In the genomic region with DNA sequence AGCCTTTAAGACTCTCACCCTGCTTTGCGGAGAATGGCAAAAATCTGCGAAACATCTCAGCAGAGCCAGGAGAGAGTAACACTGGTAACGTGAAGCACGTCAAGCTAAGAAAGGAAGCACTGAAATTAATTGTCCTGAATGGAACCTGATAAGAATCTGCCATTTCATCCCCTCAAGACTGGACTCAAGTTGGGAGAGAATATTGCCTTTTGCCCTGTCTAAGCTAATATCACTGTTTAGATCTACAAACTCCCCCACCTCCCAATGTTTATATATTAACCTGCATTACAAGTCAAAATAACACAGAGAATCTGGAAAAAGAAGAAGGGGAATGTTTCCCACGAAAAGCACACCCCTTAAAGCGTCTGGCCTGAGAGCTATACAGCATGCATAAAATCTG, we compare ENCODE assay signal across 9 cellular contexts. TPM values are rescaled to one million over a fixed set of nuclear protein-coding genes. Genes with fewer than 3 reads are reported as not detected.
DNase-seq lines count a peak whose midpoint lies in the region; ATAC-seq and TF ChIP-seq lines count a peak whose summit lies in the region.
"Had no signal": no experiment of that assay in that cellular context is flagged by ENCODE, and none has a peak within 500 bp of the region (broad histone marks: within the 10 kb centered on the region; RNA-seq: fewer than 3 reads in every experiment).

No MANE protein-coding gene starts in this region.

- H2AK5ac ChIP-seq in neuronal stem cell (ENCODE audit: low read depth, low read length): no peak overlapping the region

- H3K4me1 Mint-ChIP-seq in CD4-positive, CD25-positive, alpha-beta regulatory T cell: peaks cover 20 to 43% (median 35%) of the 10 kb centered on the region in 4 donors

- intact Hi-C loops in dorsolateral prefrontal cortex (cut with DNase I): loop anchor here in 1 of 2 donors (10.0 kb wide), 1 partner anchor 154 kb away; no protein-coding TSS in a partner anchor

- peak overlapping the region; percentile 90 to 98 (median 91) for H3K27ac Mint-ChIP-seq in CD4-positive, CD25-positive, alpha-beta regulatory T cell

- no peak overlapping the region for H3K23ac ChIP-seq in neuronal stem cell (ENCODE audit: low read depth, low read length, poor library complexity)

- in situ Hi-C loops in brain microvascular endothelial cell (cut with HindIII; ENCODE audit: low pct_ligation_motif_present, low sequenced_read_pairs): no loop called here

- no peak overlapping the region for H3K9ac ChIP-seq in neuronal stem cell (ENCODE audit: low read depth, low read length, poor library complexity)

- H3K27me3 Mint-ChIP-seq in CD4-positive, CD25-positive, alpha-beta regulatory T cell: peaks cover 9% of the 10 kb centered on the region

- H2BK15ac ChIP-seq in neuronal stem cell (ENCODE audit: low read length): no peak overlapping the region

- TF ChIP-seq CTCF in dorsolateral prefrontal cortex (IDR thresholded peaks at IDR 0.05 in 54 of 56, conservative IDR thresholded peaks at IDR 0.05 in 2 of 56; ENCODE audit: low read depth in 1 of 56, partially characterized antibody in 56 of 56) (no peak), brain microvascular endothelial cell (IDR thresholded peaks at IDR 0.05; ENCODE audit: low read depth, low read length, missing control alignments) (no peak)

- ATAC-seq in CD4-positive, CD25-positive, alpha-beta regulatory T cell (ENCODE audit: low read depth in 2 of 2): no peak

- H3K4me3 ChIP-seq in CD4-positive, CD25-positive, alpha-beta regulatory T cell (ENCODE audit: low read depth, low read length): peak overlapping the region; percentile 93
- H3K4me3 ChIP-seq in dorsolateral prefrontal cortex (peak overlapping the region; percentile 39 to 95 (median 81)), neuronal stem cell (ENCODE audit: low read length in 2 of 2) (peak overlapping the region in 1 of 2 donors; percentile 76), brain microvascular endothelial cell (ENCODE audit: low read depth, low read length) (no peak overlapping the region)

- no peaks in the 10 kb centered on the region for H3K27me3 ChIP-seq in CD4-positive, CD25-positive, alpha-beta regulatory T cell (ENCODE audit: control insufficient read depth, insufficient read depth, low read length)
- H3K27me3 ChIP-seq in dorsolateral prefrontal cortex: no peaks in the 10 kb centered on the region
- no peaks in the 10 kb centered on the region for H3K27me3 ChIP-seq in neuronal stem cell (ENCODE audit: control insufficient read depth in 3 of 3, insufficient read depth in 3 of 3, low read depth in 1 of 3, low read length in 3 of 3)
- H3K27me3 ChIP-seq in brain microvascular endothelial cell (replicated peaks): no peaks in the 10 kb centered on the region

- no peak overlapping the region for H4K91ac ChIP-seq in neuronal stem cell (ENCODE audit: low read depth, low read length, poor library complexity)

- DNase-seq in CD4-positive, CD25-positive, alpha-beta regulatory T cell: no peak
- DNase-seq in NCI-H526 treated with DMSO at 0.1 percent for 48 hours (lab: John Stamatoyannopoulos, UW) (peak; percentile 45), dorsolateral prefrontal cortex (no peak), neuronal stem cell (ENCODE audit: low spot score) (no peak), NCI-H774 (lab: John Stamatoyannopoulos, UW) (no peak), brain microvascular endothelial cell (no peak), AG08395 (ENCODE audit: low spot score) (no peak), HT-29 (ENCODE audit: low spot score) (no peak)

- no peak overlapping the region for H3K14ac ChIP-seq in neuronal stem cell (ENCODE audit: low read length)

- peak overlapping the region; percentile 94 to 98 (median 97) for H3K4me3 Mint-ChIP-seq in CD4-positive, CD25-positive, alpha-beta regulatory T cell

- peaks cover 1% of the 10 kb centered on the region for H3K79me1 ChIP-seq in neuronal stem cell (ENCODE audit: low read depth, low read length)

- H3K36me3 Mint-ChIP-seq in CD4-positive, CD25-positive, alpha-beta regulatory T cell: no peaks in the 10 kb centered on the region

- no peak overlapping the region for H2BK12ac ChIP-seq in neuronal stem cell (ENCODE audit: low read length)

- H2BK120ac ChIP-seq in neuronal stem cell (ENCODE audit: low read depth, low read length): no peak overlapping the region

- peak overlapping the region; percentile 99 for H2AFZ ChIP-seq in neuronal stem cell (ENCODE audit: low read length)

- peaks cover 0 to 1% (median 0%) of the 10 kb centered on the region in 7 donors for H3K9me3 Mint-ChIP-seq in CD4-positive, CD25-positive, alpha-beta regulatory T cell

- no CpG with 5 or more reads among the region's 6 CpGs for WGBS in neuronal stem cell (ENCODE audit: extremely low coverage in 2 of 2, insufficient read length in 2 of 2, insufficient replicate concordance in 1 of 2), 2 donors

- no peak overlapping the region for H2BK5ac ChIP-seq in neuronal stem cell (ENCODE audit: low read length)

- H3K4me2 ChIP-seq in neuronal stem cell (ENCODE audit: insufficient read depth, low read length, poor library complexity, severe bottlenecking): no peak overlapping the region

- H3K4ac ChIP-seq in neuronal stem cell (ENCODE audit: low read length): no peak overlapping the region

- peaks cover 37% of the 10 kb centered on the region for H3K4me1 ChIP-seq in CD4-positive, CD25-positive, alpha-beta regulatory T cell (ENCODE audit: control insufficient read depth, insufficient read depth, low read length, poor library complexity, severe bottlenecking)
- peaks cover 6 to 17% of the 10 kb centered on the region in 2 donors for H3K4me1 ChIP-seq in neuronal stem cell (ENCODE audit: control insufficient read depth in 2 of 2, insufficient read depth in 1 of 2, low read depth in 1 of 2, low read length in 2 of 2)

- H3K36me3 ChIP-seq in CD4-positive, CD25-positive, alpha-beta regulatory T cell (ENCODE audit: control insufficient read depth, insufficient read depth, low read length): no peaks in the 10 kb centered on the region
- H3K36me3 ChIP-seq in neuronal stem cell (replicated peaks in 1 of 2; ENCODE audit: control insufficient read depth in 2 of 2, insufficient read depth in 2 of 2, low read length in 2 of 2) (no peaks in the 10 kb centered on the region), brain microvascular endothelial cell (replicated peaks) (no peaks in the 10 kb centered on the region)

- H3K27ac ChIP-seq in CD4-positive, CD25-positive, alpha-beta regulatory T cell (ENCODE audit: insufficient read depth, low read length, poor library complexity, severe bottlenecking): peak overlapping the region; percentile 93
- H3K27ac ChIP-seq in dorsolateral prefrontal cortex: peak overlapping the region in 58 of 59 donors; percentile 12 to 100 (median 98)
- peak overlapping the region; percentile 99 for H3K27ac ChIP-seq in neuronal stem cell (replicated peaks; ENCODE audit: low read length)
- no peak overlapping the region for H3K27ac ChIP-seq in brain microvascular endothelial cell

- H3K18ac ChIP-seq in neuronal stem cell (ENCODE audit: low read length): no peak overlapping the region

- no peaks in the 10 kb centered on the region for H3K9me3 ChIP-seq in CD4-positive, CD25-positive, alpha-beta regulatory T cell (ENCODE audit: control insufficient read depth in 2 of 2, low read length in 2 of 2)
- H3K9me3 ChIP-seq in neuronal stem cell (replicated peaks in 1 of 2; ENCODE audit: control insufficient read depth in 2 of 2, insufficient read depth in 1 of 2, low read depth in 1 of 2, low read length in 2 of 2): no peaks in the 10 kb centered on the region

- H4K8ac ChIP-seq in neuronal stem cell (ENCODE audit: low read depth, low read length): no peak overlapping the region

RNA-seq across cellular contexts. Expression of a gene that starts 1.6 kb away (rescaled TPM):
- 185 TPM for total RNA-seq in CD4-positive, CD25-positive, alpha-beta regulatory T cell
- polyA plus RNA-seq in CD4-positive, CD25-positive, alpha-beta regulatory T cell: 10 to 100 TPM in 1 of 4 donors, 1 to 10 TPM in 3; 5.7 to 11.0 (median 7.9) TPM
- total RNA-seq in dorsolateral prefrontal cortex: 100 to 1,000 TPM in 47 of 120 experiments, 10 to 100 TPM in 73; 45.8 to 193 (median 92.8) TPM
- 7.6 TPM for polyA plus RNA-seq in neuronal stem cell (2013, experiment 1 of 2)
- polyA plus RNA-seq in neuronal stem cell (2013, experiment 2 of 2): 7.5 TPM
- total RNA-seq in HT-29 (2014; rRNA removed; shearing (Covaris generic)): 1.5 and 1.7 TPM in 2 replicates

RNA-seq across cellular contexts. Expression of a gene that starts 26.6 kb away (rescaled TPM):
- not detected for total RNA-seq in CD4-positive, CD25-positive, alpha-beta regulatory T cell
- polyA plus RNA-seq in CD4-positive, CD25-positive, alpha-beta regulatory T cell: 1 to 10 TPM in 1 of 4 donors, under 1 TPM in 3; 0.16 to 1.2 (median 0.21) TPM
- under 1 TPM in 1 of 120 experiments, not detected in 119; 0.31 TPM for total RNA-seq in dorsolateral prefrontal cortex
- polyA plus RNA-seq in neuronal stem cell (2013, experiment 1 of 2): not detected
- not detected for polyA plus RNA-seq in neuronal stem cell (2013, experiment 2 of 2)
- not detected in 2 replicates for total RNA-seq in HT-29 (2014; rRNA removed; shearing (Covaris generic))
- total RNA-seq: T-helper 1 cell treated with Interleukin-12 subunit alpha and Interleukin-12 subunit beta and Interleukin-4 antibody, amounts not matched to agents 30 ng/mL and 1 ng/mL, for 36 hours had no signal

Comparison
In these comparisons a context has a peak if more than half of its experiments do, and no peak if none do; other contexts are left out.
1. RNA of a gene that starts 1.6 kb away (total RNA-seq): 185 TPM in CD4-positive, CD25-positive, alpha-beta regulatory T cell (single experiment) and 45.8 to 193 TPM in dorsolateral prefrontal cortex; 1.5 to 1.7 TPM in HT-29; every median in the first group is over 10 times any median in the second.